ENCODE assay signal across 6 cellular contexts in the genomic region with DNA sequence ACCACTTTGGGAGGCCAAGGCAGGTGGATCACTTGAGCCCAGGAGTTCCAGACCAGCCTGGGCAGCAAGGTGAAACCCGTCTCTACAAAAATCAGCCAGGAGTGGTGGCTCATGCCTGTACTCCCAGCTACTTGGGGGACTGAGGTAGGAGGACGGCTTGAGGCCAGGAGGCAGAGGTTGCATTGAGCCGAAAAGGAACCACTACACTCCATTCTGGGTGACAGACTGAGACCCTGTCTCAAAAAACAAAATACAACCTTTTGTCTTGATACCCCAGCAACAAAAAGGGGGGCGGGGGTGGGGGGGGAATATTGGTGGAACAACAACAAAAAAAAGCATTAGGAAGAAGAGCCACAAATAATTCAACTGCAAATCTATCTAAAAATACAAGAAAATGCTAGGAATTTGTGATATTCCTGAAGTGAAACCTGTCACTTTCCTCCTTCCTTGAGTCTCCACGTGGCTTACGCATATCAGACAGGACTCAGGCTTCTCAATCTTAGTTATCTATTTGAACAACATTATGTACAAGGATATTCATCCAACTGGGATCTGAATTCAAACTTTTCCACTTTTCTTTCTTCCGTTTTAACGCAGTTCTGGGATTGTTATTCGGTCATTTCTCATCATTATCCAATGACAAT. TPM values are rescaled to one million over a fixed set of nuclear protein-coding genes. Genes with fewer than 3 reads are reported as not detected.
A peak's percentile ranks its signal among the peaks of the same experiment; 100 is the strongest.
DNase-seq lines count a peak whose midpoint lies in the region; ATAC-seq and TF ChIP-seq lines count a peak whose summit lies in the region.

No MANE protein-coding gene starts in this region.

- ATAC-seq in left ventricle myocardium superior, result no peak

- H3K9me3 ChIP-seq in cardiac muscle cell (ENCODE audit: low read depth), result no peaks in the 10 kb centered on the region

- H3K27me3 ChIP-seq in cardiac muscle cell, result no peaks in the 10 kb centered on the region

- peaks cover 15% of the 10 kb centered on the region for H3K4me1 ChIP-seq in cardiac muscle cell (ENCODE audit: low read depth)

- H3K27ac ChIP-seq in cardiac muscle cell, result peak overlapping the region; percentile 97
- H3K27ac ChIP-seq in substantia nigra (ENCODE audit: low read depth, low read length, poor library complexity, severe bottlenecking), result peak overlapping the region; percentile 83

- peak in 1 of 2 donors; percentile 11 for DNase-seq in cardiac muscle cell (ENCODE audit: low read depth in 1 of 2, low spot score in 1 of 2)
- no peak for DNase-seq in left ventricle myocardium superior
- DNase-seq in erythroblast (lab: John Stamatoyannopoulos, UW), result peak; percentile 69 to 70
- no peak for DNase-seq in substantia nigra (lab: John Stamatoyannopoulos, UW)
- no peak for DNase-seq in superior temporal gyrus (ENCODE audit: extremely low spot score)
- no peak for DNase-seq in central memory CD4-positive, alpha-beta T cell

- no peak for TF ChIP-seq CTCF in cardiac muscle cell (IDR thresholded peaks at IDR 0.05; ENCODE audit: low read depth, low read length)

- TF ChIP-seq POLR2A in erythroblast (IDR thresholded peaks at IDR 0.05; ENCODE audit: low read length), result no peak

- H3K4me3 ChIP-seq in cardiac muscle cell, result peak overlapping the region; percentile 72

- no peaks in the 10 kb centered on the region for H3K36me3 ChIP-seq in cardiac muscle cell

- intact Hi-C loops in left ventricle myocardium superior (cut with micrococcal nuclease), result no loop called here

RNA-seq across cellular contexts. Expression of a gene that starts 1.2 kb away (rescaled TPM):
- 27.4 and 59.9 TPM in 2 replicates for total RNA-seq in cardiac muscle cell
- 23.3 and 41.8 TPM in 2 replicates for polyA plus RNA-seq in cardiac muscle cell
- total RNA-seq in left ventricle myocardium superior, result 54.4 TPM

RNA-seq across cellular contexts. Expression of a gene that starts 5.0 kb away (rescaled TPM):
- 0.21 TPM in 1 of 2 replicates, not detected in the other for total RNA-seq in cardiac muscle cell
- 0.11 TPM in 1 of 2 replicates, not detected in the other for polyA plus RNA-seq in cardiac muscle cell
- total RNA-seq in left ventricle myocardium superior, result not detected

RNA-seq across cellular contexts. Expression of a gene that starts 25.5 kb away (rescaled TPM):
- 0.25 and 0.74 TPM in 2 replicates for total RNA-seq in cardiac muscle cell
- 0.23 TPM in 1 of 2 replicates, not detected in the other for polyA plus RNA-seq in cardiac muscle cell
- total RNA-seq in left ventricle myocardium superior, result not detected

RNA-seq across cellular contexts. Expression of a gene that starts 30.0 kb away (rescaled TPM):
- total RNA-seq in cardiac muscle cell (0.67 and 7.3 TPM in 2 replicates), left ventricle myocardium superior (0.37 TPM)
- polyA plus RNA-seq in cardiac muscle cell, result 0.79 TPM in 1 of 2 replicates, not detected in the other

RNA-seq across cellular contexts. Expression of a gene that starts 50.1 kb away (rescaled TPM):
- total RNA-seq in cardiac muscle cell, result 0.07 and 2.3 TPM in 2 replicates
- polyA plus RNA-seq in cardiac muscle cell, result 0.61 TPM in 1 of 2 replicates, not detected in the other
- total RNA-seq in left ventricle myocardium superior, result 5.7 TPM

Comparison
In these comparisons a context has a peak if more than half of its experiments do, and no peak if none do; other contexts are left out.
1. DNase-seq: peak in erythroblast (2 of 2); none in left ventricle myocardium superior (single experiment), substantia nigra (0 of 49), superior temporal gyrus (single experiment) and central memory CD4-positive, alpha-beta T cell (single experiment).